ENCODE assay signal across 24 cellular contexts in genomic region chr2:48127612-48128191, GRCh38.
"Had no signal": no experiment of that assay in that cellular context is flagged by ENCODE, and none has a peak within 500 bp of the region (broad histone marks: within the 10 kb centered on the region; RNA-seq: fewer than 3 reads in every experiment).

No MANE protein-coding gene starts in this region.

- ATAC-seq: activated T-cell treated with anti-CD3 and anti-CD28 coated beads, Interleukin-2, amount 50 U/mL, for 4 hours; body of pancreas; heart right ventricle; sciatic nerve had no signal

- H3K36me3 Mint-ChIP-seq: memory B cell had no signal

- H3K27ac Mint-ChIP-seq: activated CD4-positive, alpha-beta memory T cell treated with anti-CD3 and anti-CD28 coated beads for 36 hours; activated naive CD8-positive, alpha-beta T cell; activated T-helper 2 cell treated with anti-CD3 and anti-CD28 coated beads, Interferon-gamma antibody, Interleukin-2, Interleukin-4, amounts not matched to agents 10 μg/mL and 5 μg/mL and 100 μg/mL, durations not matched to agents 14 hours and 24 hours and 36 hours; memory B cell; nephron progenitor cell; progenitor cell of endocrine pancreas; stimulated activated naive CD8-positive, alpha-beta T cell treated with anti-CD3 and anti-CD28 coated beads, Interleukin-15, Interleukin-2, amounts not matched to agents 100 ng/mL and 50 ng/mL, for 24 hours; T-helper 1 cell treated with Interleukin-12 subunit alpha and Interleukin-12 subunit beta and Interleukin-4 antibody, amounts not matched to agents 30 μg/mL and 1 μg/mL, for 36 hours had no signal

- H3K9me3 Mint-ChIP-seq: activated CD4-positive, alpha-beta memory T cell treated with anti-CD3 and anti-CD28 coated beads for 36 hours; activated T-cell treated with anti-CD3 and anti-CD28 coated beads, Interleukin-2, amount 50 U/mL, for 4 hours; activated T-helper 2 cell treated with anti-CD3 and anti-CD28 coated beads, Interferon-gamma antibody, Interleukin-2, Interleukin-4, amounts not matched to agents 10 μg/mL and 5 μg/mL and 100 μg/mL, durations not matched to agents 14 hours and 24 hours and 36 hours; memory B cell; T-helper 1 cell treated with Interleukin-12 subunit alpha and Interleukin-12 subunit beta and Interleukin-4 antibody, amounts not matched to agents 30 μg/mL and 1 μg/mL, for 36 hours had no signal

- H3K4me1 Mint-ChIP-seq: memory B cell had no signal

- H3K27me3 Mint-ChIP-seq: activated CD4-positive, alpha-beta memory T cell treated with anti-CD3 and anti-CD28 coated beads for 36 hours; activated naive CD8-positive, alpha-beta T cell; progenitor cell of endocrine pancreas; stimulated activated naive CD8-positive, alpha-beta T cell treated with anti-CD3 and anti-CD28 coated beads, Interleukin-15, Interleukin-2, amounts not matched to agents 100 ng/mL and 50 ng/mL, for 24 hours had no signal

- H3K4me3 Mint-ChIP-seq: activated CD4-positive, alpha-beta memory T cell treated with anti-CD3 and anti-CD28 coated beads for 36 hours; activated naive CD8-positive, alpha-beta T cell; activated T-cell treated with anti-CD3 and anti-CD28 coated beads, Interleukin-2, amount 50 U/mL, for 4 hours; memory B cell; nephron progenitor cell; stimulated activated naive CD8-positive, alpha-beta T cell treated with anti-CD3 and anti-CD28 coated beads, Interleukin-15, Interleukin-2, amounts not matched to agents 100 ng/mL and 50 ng/mL, for 24 hours; T-helper 1 cell treated with Interleukin-12 subunit alpha and Interleukin-12 subunit beta and Interleukin-4 antibody, amounts not matched to agents 30 μg/mL and 1 μg/mL, for 36 hours had no signal

- DNase-seq: activated CD4-positive, alpha-beta memory T cell treated with anti-CD3 and anti-CD28 coated beads for 36 hours; activated CD4-positive, alpha-beta T cell treated with anti-CD3 and anti-CD28 coated beads for 48 hours; activated T-cell treated with anti-CD3 and anti-CD28 coated beads, Interleukin-2, amount 50 U/mL, for 4 hours; aorta; body of pancreas; foreskin melanocyte; heart right ventricle; nephron progenitor cell; ovary; retina; stimulated activated CD4-positive, alpha-beta T cell treated with anti-CD3 and anti-CD28 coated beads, Interleukin-12 subunit alpha, Interleukin-12 subunit beta, amount 100 ng/mL, for 4 hours; stimulated activated CD4-positive, alpha-beta T cell treated with anti-CD3 and anti-CD28 coated beads, Interleukin-4, amount 100 ng/mL, for 1 hour; substantia nigra; SW 1271; T-helper 9 cell; thyroid gland; upper lobe of left lung had no signal
